8 cellular contexts compared by ENCODE assay signal in genomic region chr3:43699864-43700263, GRCh38. TPM values are rescaled to one million over a fixed set of nuclear protein-coding genes. Genes with fewer than 3 reads are reported as not detected.
DNase-seq lines count a peak whose midpoint lies in the region; ATAC-seq and TF ChIP-seq lines count a peak whose summit lies in the region.

No MANE protein-coding gene starts in this region.

- H3K4me3 ChIP-seq in astrocyte of the cerebellum (ENCODE audit: low read depth, low read length), result no peak overlapping the region

- intact Hi-C loops in activated T-helper 2 cell treated with anti-CD3 and anti-CD28 coated beads, Interferon-gamma antibody, Interleukin-2, Interleukin-4, amounts not matched to agents 10 μg/mL and 5 μg/mL and 100 μg/mL, durations not matched to agents 14 hours and 24 hours and 36 hours (cut with micrococcal nuclease), result no loop called here

- no peaks in the 10 kb centered on the region for H3K9me3 Mint-ChIP-seq in activated T-helper 2 cell treated with anti-CD3 and anti-CD28 coated beads, Interferon-gamma antibody, Interleukin-2, Interleukin-4, amounts not matched to agents 10 μg/mL and 5 μg/mL and 100 μg/mL, durations not matched to agents 14 hours and 24 hours and 36 hours

- no peak for DNase-seq in astrocyte of the cerebellum (ENCODE audit: low read depth)
- no peak for DNase-seq in activated T-helper 2 cell treated with anti-CD3 and anti-CD28 coated beads, Interferon-gamma antibody, Interleukin-2, Interleukin-4, amounts not matched to agents 10 μg/mL and 5 μg/mL and 100 μg/mL, durations not matched to agents 14 hours and 24 hours and 36 hours (ENCODE audit: low spot score)
- DNase-seq in cerebellar cortex (ENCODE audit: low spot score), result no peak
- no peak for DNase-seq in nucleus accumbens (lab: John Stamatoyannopoulos, UW)
- no peak for DNase-seq in AG20443 (ENCODE audit: low spot score)

- in situ Hi-C loops in astrocyte of the cerebellum (cut with HindIII; ENCODE audit: low sequenced_read_pairs), result no loop called here

- peak; percentile 86 for ATAC-seq in GM18868 (IDR thresholded peaks at IDR 0.05; ENCODE audit: unreplicated experiment)
- ATAC-seq in HG03135 (IDR thresholded peaks at IDR 0.05; ENCODE audit: unreplicated experiment), result peak; percentile 78

- TF ChIP-seq CTCF in 22Rv1 (IDR thresholded peaks at IDR 0.05), result 0 out of 2 replicates have a peak, but pooled peaks have one; percentile 10
- peak; percentile 41 for TF ChIP-seq CTCF in astrocyte of the cerebellum (IDR thresholded peaks at IDR 0.05; ENCODE audit: low read depth, low read length, missing control alignments)

- H3K4me3 Mint-ChIP-seq in activated T-helper 2 cell treated with anti-CD3 and anti-CD28 coated beads, Interferon-gamma antibody, Interleukin-2, Interleukin-4, amounts not matched to agents 10 μg/mL and 5 μg/mL and 100 μg/mL, durations not matched to agents 14 hours and 24 hours and 36 hours (ENCODE audit: low read depth), result no peak overlapping the region

- peaks cover 16% of the 10 kb centered on the region for H3K36me3 Mint-ChIP-seq in activated T-helper 2 cell treated with anti-CD3 and anti-CD28 coated beads, Interferon-gamma antibody, Interleukin-2, Interleukin-4, amounts not matched to agents 10 μg/mL and 5 μg/mL and 100 μg/mL, durations not matched to agents 14 hours and 24 hours and 36 hours (ENCODE audit: low read depth)

- peaks cover 6% of the 10 kb centered on the region for H3K4me1 Mint-ChIP-seq in activated T-helper 2 cell treated with anti-CD3 and anti-CD28 coated beads, Interferon-gamma antibody, Interleukin-2, Interleukin-4, amounts not matched to agents 10 μg/mL and 5 μg/mL and 100 μg/mL, durations not matched to agents 14 hours and 24 hours and 36 hours (ENCODE audit: low read depth)

- no peaks in the 10 kb centered on the region for H3K27me3 Mint-ChIP-seq in activated T-helper 2 cell treated with anti-CD3 and anti-CD28 coated beads, Interferon-gamma antibody, Interleukin-2, Interleukin-4, amounts not matched to agents 10 μg/mL and 5 μg/mL and 100 μg/mL, durations not matched to agents 14 hours and 24 hours and 36 hours (ENCODE audit: low read depth)

- no peak overlapping the region for H3K27ac ChIP-seq in 22Rv1

- no peak overlapping the region for H3K27ac Mint-ChIP-seq in activated T-helper 2 cell treated with anti-CD3 and anti-CD28 coated beads, Interferon-gamma antibody, Interleukin-2, Interleukin-4, amounts not matched to agents 10 μg/mL and 5 μg/mL and 100 μg/mL, durations not matched to agents 14 hours and 24 hours and 36 hours

RNA-seq across cellular contexts. Expression of gene ABHD5, which starts 9.1 kb away (rescaled TPM):
- total RNA-seq in activated T-helper 2 cell treated with anti-CD3 and anti-CD28 coated beads, Interferon-gamma antibody, Interleukin-2, Interleukin-4, amounts not matched to agents 10 μg/mL and 5 μg/mL and 100 μg/mL, durations not matched to agents 14 hours and 24 hours and 36 hours, result 11.9 and 15.2 TPM in 2 replicates
